Comparison of ENCODE assay signal across 8 cellular contexts in genomic region chr3:43690400-43691119, GRCh38. TPM values are rescaled to one million over a fixed set of nuclear protein-coding genes. Genes with fewer than 3 reads are reported as not detected.
DNase-seq lines count a peak whose midpoint lies in the region; TF ChIP-seq lines count a peak whose summit lies in the region.

Gene ABHD5, plus strand, starts transcription at chr3:43690938. Its CDS starts 55 bp downstream, at chr3:43690993.

- H4K20me1 ChIP-seq in neural cell (ENCODE audit: insufficient read depth), result no peaks in the 10 kb centered on the region

- TF ChIP-seq EP300 in neural cell (conservative IDR thresholded peaks at IDR 0.05; ENCODE audit: poor library complexity, severe bottlenecking), result peak; percentile 68
- TF ChIP-seq EP300 in stomach (IDR thresholded peaks at IDR 0.05), result no peak

- peak within 1 kb of the TSS; percentile 82 for H3K4me3 ChIP-seq in neural cell (ENCODE audit: low read length)
- peak within 1 kb of the TSS; percentile 62 to 93 (median 80) for H3K4me3 ChIP-seq in stomach

- H3K9ac ChIP-seq in neural cell (ENCODE audit: low read length), result peak within 1 kb of the TSS; percentile 78

- H3F3A ChIP-seq in neural cell (ENCODE audit: insufficient read depth, low read length, poor library complexity, severe bottlenecking), result no peaks in the 10 kb centered on the region

- H3K4me2 ChIP-seq in neural cell (ENCODE audit: low read length), result peak within 1 kb of the TSS; percentile 89

- H3K27me3 ChIP-seq in neural cell (ENCODE audit: insufficient read depth, low read depth, low read length) (no peaks in the 10 kb centered on the region), stomach (no peaks in the 10 kb centered on the region)

- 0 to 1% (median 0%) methylated on average over 12 to 71 of the region's 71 CpGs for WGBS in stomach, 5 donors

- peak; percentile 61 for TF ChIP-seq RAD21 in neural cell (conservative IDR thresholded peaks at IDR 0.05)

- H3K79me2 ChIP-seq in neural cell (replicated peaks; ENCODE audit: insufficient read depth, low read length), result peaks cover 19% of the 10 kb centered on the region

- H3K27ac ChIP-seq in neural cell (ENCODE audit: low read length), result peak within 1 kb of the TSS; percentile 84
- H3K27ac ChIP-seq in stomach, result peak within 1 kb of the TSS; percentile 94 to 100 (median 98)

- no peaks in the 10 kb centered on the region for H3K9me2 ChIP-seq in neural cell (ENCODE audit: insufficient read depth, low read length)

- TF ChIP-seq POLR2A in stomach (IDR thresholded peaks at IDR 0.05), result peak in 2 of 4 donors; percentile 90 to 99

- peaks cover 10 to 60% (median 33%) of the 10 kb centered on the region in 4 donors for H3K4me1 ChIP-seq in stomach

- intact Hi-C loops in stomach (cut with DNase I; ENCODE audit: low total_unique reads), result no loop called here

- peak; percentile 27; the same call in 1 of the 2 replicates for TF ChIP-seq CTCF in LNCAP (IDR thresholded peaks at IDR 0.05)
- peak; percentile 69 for TF ChIP-seq CTCF in neural cell (IDR thresholded peaks at IDR 0.05; ENCODE audit: poor library complexity, severe bottlenecking)
- TF ChIP-seq CTCF in stomach (IDR thresholded peaks at IDR 0.05), result peak in 1 of 7 experiments; percentile 10

- H2AFZ ChIP-seq in neural cell (ENCODE audit: low read depth, low read length), result peak within 1 kb of the TSS; percentile 59

- no peaks in the 10 kb centered on the region for H3K36me3 ChIP-seq in neural cell (ENCODE audit: insufficient read depth, low read length)
- H3K36me3 ChIP-seq in stomach, result no peaks in the 10 kb centered on the region

- H3K9me3 ChIP-seq in neural cell (ENCODE audit: low read length) (no peaks in the 10 kb centered on the region), stomach (no peaks in the 10 kb centered on the region)

- DNase-seq in ELR (ENCODE audit: low read depth) (peak; percentile 90), GOT3 (lab: John Stamatoyannopoulos, UW) (peak; percentile 79), SHP77 (lab: John Stamatoyannopoulos, UW) (peak; percentile 88 to 92), fibroblast of the conjunctiva (ENCODE audit: low read depth) (peak; percentile 91), stomach (peak; percentile 93)
- DNase-seq in activated effector memory CD4-positive, alpha-beta T cell treated with anti-CD3 and anti-CD28 coated beads, Interleukin-2, amount 50 U/mL, for 16 hours, result peak; percentile 97

TF ChIP-seq in neural cell, 6 proteins besides CTCF, POLR2A, EP300 and RAD21:
- peak; percentile 90 for TF ChIP-seq POLR2AphosphoS5 (IDR thresholded peaks at IDR 0.05)
- TF ChIP-seq MXI1 (conservative IDR thresholded peaks at IDR 0.05; ENCODE audit: poor library complexity, severe bottlenecking), result peak; percentile 86
- no peak for TF ChIP-seq EZH2 (IDR thresholded peaks at IDR 0.05; ENCODE audit: borderline replicate concordance, insufficient read depth, low read length, poor library complexity, severe bottlenecking)
- peak; percentile 87 for TF ChIP-seq REST (IDR thresholded peaks at IDR 0.05; ENCODE audit: borderline replicate concordance)
- peak; percentile 75 for TF ChIP-seq SMC3 (conservative IDR thresholded peaks at IDR 0.05; ENCODE audit: poor library complexity)
- peak; percentile 67 for TF ChIP-seq TAF1 (IDR thresholded peaks at IDR 0.05; ENCODE audit: low read depth)

RNA-seq across cellular contexts. Expression of gene ABHD5, which starts in this region (rescaled TPM):
- polyA plus RNA-seq in neural cell (26.6 and 31.6 TPM in 2 replicates), stomach (10 to 100 TPM; 13.8 to 26.1 (median 22.8) TPM)
- polyA minus RNA-seq in neural cell, result 49.2 and 52.8 TPM in 2 replicates
- 10 to 100 TPM in 4 of 5 donors, 1 to 10 TPM in 1; 3.2 to 38.0 (median 26.8) TPM for total RNA-seq in stomach

Comparison
In these comparisons a context has a peak if more than half of its experiments do, and no peak if none do; other contexts are left out.
1. Peak in every context shown above with its lines: DNase-seq, H3K4me3 ChIP-seq and H3K27ac ChIP-seq.